In the genomic region with DNA sequence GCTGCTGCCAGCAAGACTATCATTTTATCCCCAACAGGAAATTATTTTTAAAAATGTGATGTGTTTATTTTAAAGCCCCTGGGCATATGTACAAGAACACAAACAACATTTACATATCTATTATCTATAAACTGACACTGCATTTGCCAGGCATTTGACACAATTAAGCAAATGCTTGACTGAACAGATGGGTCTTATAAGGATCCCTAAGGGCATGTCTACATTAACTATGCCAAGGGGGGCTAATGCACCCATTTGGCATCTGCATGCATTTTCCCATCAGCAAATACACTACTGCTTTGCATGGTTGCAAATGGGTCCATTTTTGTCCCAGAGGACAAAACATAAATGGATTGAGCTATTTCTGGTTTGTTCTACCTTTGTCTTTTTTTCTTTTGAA, we compare ENCODE assay signal across 19 cellular contexts.
DNase-seq lines count a peak whose midpoint lies in the region; ATAC-seq and TF ChIP-seq lines count a peak whose summit lies in the region.
"Had no signal": no experiment of that assay in that cellular context is flagged by ENCODE, and none has a peak within 500 bp of the region (broad histone marks: within the 10 kb centered on the region; RNA-seq: fewer than 3 reads in every experiment).

No MANE protein-coding gene starts in this region.

- H3K27ac Mint-ChIP-seq in GM23338 = no peak overlapping the region

- no peaks in the 10 kb centered on the region for H3K4me1 ChIP-seq in GM23338 (ENCODE audit: insufficient read depth)
- H3K4me1 ChIP-seq: BLaER1, SJCRH30 had no signal

- no peaks in the 10 kb centered on the region for H3K36me3 ChIP-seq in GM23338 (ENCODE audit: insufficient read depth)
- H3K36me3 ChIP-seq: BLaER1, MG63, SJCRH30 had no signal

- H3F3A ChIP-seq in GM23338 (replicated peaks; ENCODE audit: low read depth) = no peaks in the 10 kb centered on the region

- no peak overlapping the region for H2AFZ ChIP-seq in GM23338

- DNase-seq in NCI-H1092 treated with DMSO at 0.1 percent for 48 hours (lab: John Stamatoyannopoulos, UW) = peak; percentile 27
- DNase-seq in NCI-H1092 (lab: John Stamatoyannopoulos, UW) = no peak
- DNase-seq in NCI-H1048 (lab: John Stamatoyannopoulos, UW) = peak; percentile 73
- DNase-seq in NCI-H345 (lab: John Stamatoyannopoulos, UW) = peak; percentile 34
- DNase-seq in NCI-H82 treated with DMSO at 0.1 percent for 48 hours (lab: John Stamatoyannopoulos, UW; ENCODE audit: unreplicated experiment) = peak; percentile 1
- no peak for DNase-seq in GM23338 (ENCODE audit: low spot score)
- DNase-seq in SKM-1 treated with dmso at 0.1 percent for 144 hours (lab: John Stamatoyannopoulos, UW; ENCODE audit: unreplicated experiment) = no peak
- DNase-seq: 8988T, DMS53, IMR-90, Karpas-422, MG63, NCI-H1105 treated with DMSO at 0.1 percent for 48 hours, NCI-H2029 treated with DMSO at 0.1 percent for 48 hours, PC-3, SJCRH30, T-helper 9 cell had no signal

- no peak overlapping the region for H3K4me3 Mint-ChIP-seq in GM23338

- no peak for TF ChIP-seq CTCF in GM23338 (conservative IDR thresholded peaks at IDR 0.05; ENCODE audit: low read depth in 2 of 2)

- H3K27me3 ChIP-seq in GM23338 (ENCODE audit: insufficient read depth) = no peaks in the 10 kb centered on the region
- H3K27me3 ChIP-seq: BLaER1, MG63, SJCRH30 had no signal

- no peaks in the 10 kb centered on the region for H3K9me2 ChIP-seq in GM23338 (ENCODE audit: insufficient read depth)

- no peak overlapping the region for H3K4me2 ChIP-seq in GM23338
- H3K4me2 ChIP-seq: BLaER1 had no signal

- no peaks in the 10 kb centered on the region for H3K36me3 Mint-ChIP-seq in GM23338 (ENCODE audit: low read depth)

- ATAC-seq in GM23338 (no peak), HG02759 (IDR thresholded peaks at IDR 0.05; ENCODE audit: unreplicated experiment) (no peak)
- ATAC-seq: PC-3 had no signal

- H3K9me3 Mint-ChIP-seq in GM23338 = no peaks in the 10 kb centered on the region

- H3K27ac ChIP-seq in GM23338 (ENCODE audit: low read depth) = no peak overlapping the region
- H3K27ac ChIP-seq: BLaER1, SJCRH30 had no signal

- no peaks in the 10 kb centered on the region for H3K79me2 ChIP-seq in GM23338 (replicated peaks; ENCODE audit: insufficient read depth)

- peaks cover 3% of the 10 kb centered on the region for H3K27me3 Mint-ChIP-seq in GM23338 (ENCODE audit: insufficient read depth, low read depth, poor library complexity)

- no peaks in the 10 kb centered on the region for H4K20me1 ChIP-seq in GM23338 (replicated peaks; ENCODE audit: insufficient read depth)
- H4K20me1 ChIP-seq: BLaER1 had no signal

- no peaks in the 10 kb centered on the region for H3K4me1 Mint-ChIP-seq in GM23338

- no peak overlapping the region for H3K4me3 ChIP-seq in GM23338
- H3K4me3 ChIP-seq: BLaER1, MG63, SJCRH30 had no signal

TF ChIP-seq in GM23338, 12 proteins besides CTCF, POLR2A, EP300 and RAD21 (continues in another document):
- TF ChIP-seq EZH2phosphoT487 (IDR thresholded peaks at IDR 0.05; ENCODE audit: unreplicated experiment) (no peak), EZH2 (IDR thresholded peaks at IDR 0.05; ENCODE audit: low read depth, unreplicated experiment) (no peak), CREB1 (CRISPR knock-in tag; IDR thresholded peaks at IDR 0.05; ENCODE audit: low read depth) (no peak), STAT1 (IDR thresholded peaks at IDR 0.05; ENCODE audit: unreplicated experiment) (no peak), NANOG (IDR thresholded peaks at IDR 0.05; ENCODE audit: borderline replicate concordance) (no peak)
- TF ChIP-seq, protein P1, sequence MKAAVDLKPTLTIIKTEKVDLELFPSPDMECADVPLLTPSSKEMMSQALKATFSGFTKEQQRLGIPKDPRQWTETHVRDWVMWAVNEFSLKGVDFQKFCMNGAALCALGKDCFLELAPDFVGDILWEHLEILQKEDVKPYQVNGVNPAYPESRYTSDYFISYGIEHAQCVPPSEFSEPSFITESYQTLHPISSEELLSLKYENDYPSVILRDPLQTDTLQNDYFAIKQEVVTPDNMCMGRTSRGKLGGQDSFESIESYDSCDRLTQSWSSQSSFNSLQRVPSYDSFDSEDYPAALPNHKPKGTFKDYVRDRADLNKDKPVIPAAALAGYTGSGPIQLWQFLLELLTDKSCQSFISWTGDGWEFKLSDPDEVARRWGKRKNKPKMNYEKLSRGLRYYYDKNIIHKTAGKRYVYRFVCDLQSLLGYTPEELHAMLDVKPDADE (IDR thresholded peaks at IDR 0.05) = no peak
- TF ChIP-seq, protein P2, sequence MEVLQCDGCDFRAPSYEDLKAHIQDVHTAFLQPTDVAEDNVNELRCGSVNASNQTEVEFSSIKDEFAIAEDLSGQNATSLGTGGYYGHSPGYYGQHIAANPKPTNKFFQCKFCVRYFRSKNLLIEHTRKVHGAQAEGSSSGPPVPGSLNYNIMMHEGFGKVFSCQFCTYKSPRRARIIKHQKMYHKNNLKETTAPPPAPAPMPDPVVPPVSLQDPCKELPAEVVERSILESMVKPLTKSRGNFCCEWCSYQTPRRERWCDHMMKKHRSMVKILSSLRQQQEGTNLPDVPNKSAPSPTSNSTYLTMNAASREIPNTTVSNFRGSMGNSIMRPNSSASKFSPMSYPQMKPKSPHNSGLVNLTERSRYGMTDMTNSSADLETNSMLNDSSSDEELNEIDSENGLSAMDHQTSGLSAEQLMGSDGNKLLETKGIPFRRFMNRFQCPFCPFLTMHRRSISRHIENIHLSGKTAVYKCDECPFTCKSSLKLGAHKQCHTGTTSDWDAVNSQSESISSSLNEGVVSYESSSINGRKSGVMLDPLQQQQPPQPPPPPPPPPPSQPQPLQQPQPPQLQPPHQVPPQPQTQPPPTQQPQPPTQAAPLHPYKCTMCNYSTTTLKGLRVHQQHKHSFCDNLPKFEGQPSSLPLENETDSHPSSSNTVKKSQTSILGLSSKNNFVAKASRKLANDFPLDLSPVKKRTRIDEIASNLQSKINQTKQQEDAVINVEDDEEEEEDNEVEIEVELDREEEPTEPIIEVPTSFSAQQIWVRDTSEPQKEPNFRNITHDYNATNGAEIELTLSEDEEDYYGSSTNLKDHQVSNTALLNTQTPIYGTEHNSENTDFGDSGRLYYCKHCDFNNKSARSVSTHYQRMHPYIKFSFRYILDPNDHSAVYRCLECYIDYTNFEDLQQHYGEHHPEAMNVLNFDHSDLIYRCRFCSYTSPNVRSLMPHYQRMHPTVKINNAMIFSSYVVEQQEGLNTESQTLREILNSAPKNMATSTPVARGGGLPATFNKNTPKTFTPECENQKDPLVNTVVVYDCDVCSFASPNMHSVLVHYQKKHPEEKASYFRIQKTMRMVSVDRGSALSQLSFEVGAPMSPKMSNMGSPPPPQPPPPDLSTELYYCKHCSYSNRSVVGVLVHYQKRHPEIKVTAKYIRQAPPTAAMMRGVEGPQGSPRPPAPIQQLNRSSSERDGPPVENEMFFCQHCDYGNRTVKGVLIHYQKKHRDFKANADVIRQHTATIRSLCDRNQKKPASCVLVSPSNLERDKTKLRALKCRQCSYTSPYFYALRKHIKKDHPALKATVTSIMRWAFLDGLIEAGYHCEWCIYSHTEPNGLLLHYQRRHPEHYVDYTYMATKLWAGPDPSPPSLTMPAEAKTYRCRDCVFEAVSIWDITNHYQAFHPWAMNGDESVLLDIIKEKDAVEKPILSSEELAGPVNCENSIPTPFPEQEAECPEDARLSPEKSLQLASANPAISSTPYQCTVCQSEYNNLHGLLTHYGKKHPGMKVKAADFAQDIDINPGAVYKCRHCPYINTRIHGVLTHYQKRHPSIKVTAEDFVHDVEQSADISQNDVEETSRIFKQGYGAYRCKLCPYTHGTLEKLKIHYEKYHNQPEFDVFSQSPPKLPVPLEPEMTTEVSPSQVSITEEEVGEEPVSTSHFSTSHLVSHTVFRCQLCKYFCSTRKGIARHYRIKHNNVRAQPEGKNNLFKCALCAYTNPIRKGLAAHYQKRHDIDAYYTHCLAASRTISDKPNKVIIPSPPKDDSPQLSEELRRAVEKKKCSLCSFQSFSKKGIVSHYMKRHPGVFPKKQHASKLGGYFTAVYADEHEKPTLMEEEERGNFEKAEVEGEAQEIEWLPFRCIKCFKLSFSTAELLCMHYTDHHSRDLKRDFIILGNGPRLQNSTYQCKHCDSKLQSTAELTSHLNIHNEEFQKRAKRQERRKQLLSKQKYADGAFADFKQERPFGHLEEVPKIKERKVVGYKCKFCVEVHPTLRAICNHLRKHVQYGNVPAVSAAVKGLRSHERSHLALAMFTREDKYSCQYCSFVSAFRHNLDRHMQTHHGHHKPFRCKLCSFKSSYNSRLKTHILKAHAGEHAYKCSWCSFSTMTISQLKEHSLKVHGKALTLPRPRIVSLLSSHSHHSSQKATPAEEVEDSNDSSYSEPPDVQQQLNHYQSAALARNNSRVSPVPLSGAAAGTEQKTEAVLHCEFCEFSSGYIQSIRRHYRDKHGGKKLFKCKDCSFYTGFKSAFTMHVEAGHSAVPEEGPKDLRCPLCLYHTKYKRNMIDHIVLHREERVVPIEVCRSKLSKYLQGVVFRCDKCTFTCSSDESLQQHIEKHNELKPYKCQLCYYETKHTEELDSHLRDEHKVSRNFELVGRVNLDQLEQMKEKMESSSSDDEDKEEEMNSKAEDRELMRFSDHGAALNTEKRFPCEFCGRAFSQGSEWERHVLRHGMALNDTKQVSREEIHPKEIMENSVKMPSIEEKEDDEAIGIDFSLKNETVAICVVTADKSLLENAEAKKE (CRISPR knock-in tag; IDR thresholded peaks at IDR 0.05) = no peak
- TF ChIP-seq, protein P3, sequence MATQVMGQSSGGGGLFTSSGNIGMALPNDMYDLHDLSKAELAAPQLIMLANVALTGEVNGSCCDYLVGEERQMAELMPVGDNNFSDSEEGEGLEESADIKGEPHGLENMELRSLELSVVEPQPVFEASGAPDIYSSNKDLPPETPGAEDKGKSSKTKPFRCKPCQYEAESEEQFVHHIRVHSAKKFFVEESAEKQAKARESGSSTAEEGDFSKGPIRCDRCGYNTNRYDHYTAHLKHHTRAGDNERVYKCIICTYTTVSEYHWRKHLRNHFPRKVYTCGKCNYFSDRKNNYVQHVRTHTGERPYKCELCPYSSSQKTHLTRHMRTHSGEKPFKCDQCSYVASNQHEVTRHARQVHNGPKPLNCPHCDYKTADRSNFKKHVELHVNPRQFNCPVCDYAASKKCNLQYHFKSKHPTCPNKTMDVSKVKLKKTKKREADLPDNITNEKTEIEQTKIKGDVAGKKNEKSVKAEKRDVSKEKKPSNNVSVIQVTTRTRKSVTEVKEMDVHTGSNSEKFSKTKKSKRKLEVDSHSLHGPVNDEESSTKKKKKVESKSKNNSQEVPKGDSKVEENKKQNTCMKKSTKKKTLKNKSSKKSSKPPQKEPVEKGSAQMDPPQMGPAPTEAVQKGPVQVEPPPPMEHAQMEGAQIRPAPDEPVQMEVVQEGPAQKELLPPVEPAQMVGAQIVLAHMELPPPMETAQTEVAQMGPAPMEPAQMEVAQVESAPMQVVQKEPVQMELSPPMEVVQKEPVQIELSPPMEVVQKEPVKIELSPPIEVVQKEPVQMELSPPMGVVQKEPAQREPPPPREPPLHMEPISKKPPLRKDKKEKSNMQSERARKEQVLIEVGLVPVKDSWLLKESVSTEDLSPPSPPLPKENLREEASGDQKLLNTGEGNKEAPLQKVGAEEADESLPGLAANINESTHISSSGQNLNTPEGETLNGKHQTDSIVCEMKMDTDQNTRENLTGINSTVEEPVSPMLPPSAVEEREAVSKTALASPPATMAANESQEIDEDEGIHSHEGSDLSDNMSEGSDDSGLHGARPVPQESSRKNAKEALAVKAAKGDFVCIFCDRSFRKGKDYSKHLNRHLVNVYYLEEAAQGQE (IDR thresholded peaks at IDR 0.05; ENCODE audit: unreplicated experiment) = no peak

Comparison
In these comparisons a context has a peak if more than half of its experiments do, and no peak if none do; other contexts are left out.
1. DNase-seq: peak in NCI-H1092 treated with DMSO at 0.1 percent for 48 hours (single experiment), NCI-H1048 (single experiment), NCI-H345 (single experiment) and NCI-H82 treated with DMSO at 0.1 percent for 48 hours (single experiment); none in NCI-H1092 (single experiment), GM23338 (single experiment) and SKM-1 treated with dmso at 0.1 percent for 144 hours (single experiment).